8 cellular contexts compared by ENCODE assay signal in genomic region chr15:43824302-43825246, GRCh38. TPM values are rescaled to one million over a fixed set of nuclear protein-coding genes. Genes with fewer than 3 reads are reported as not detected.
DNase-seq lines count a peak whose midpoint lies in the region; TF ChIP-seq lines count a peak whose summit lies in the region.

MFAP1 (minus strand) TSS chr15:43824690; CDS start chr15:43824569, 121 bp downstream.

- H4K8ac ChIP-seq in H9 (replicated peaks; ENCODE audit: insufficient read length, low read depth, low read length), result no peak within 1 kb of the TSS

- peaks cover 9% of the 10 kb centered on the region for H3K79me1 ChIP-seq in H9 (ENCODE audit: insufficient read depth, low read depth, low read length, poor library complexity, severe bottlenecking)

- no peaks in the 10 kb centered on the region for H3K27me3 ChIP-seq in H9 (ENCODE audit: insufficient read depth, low read length)
- H3K27me3 ChIP-seq in MG63, result no peaks in the 10 kb centered on the region

- H3K4me2 ChIP-seq in H9 (ENCODE audit: insufficient read depth, insufficient read length, low read length), result peak within 1 kb of the TSS; percentile 62

- H2AK5ac ChIP-seq in H9 (ENCODE audit: insufficient read length, low read length), result no peak within 1 kb of the TSS

- H3K27ac Mint-ChIP-seq in H9 (peak within 1 kb of the TSS; percentile 82 to 100 (median 97)), nephron (peak within 1 kb of the TSS; percentile 89 to 98 (median 98))
- peak within 1 kb of the TSS; percentile 98 for H3K27ac Mint-ChIP-seq in stimulated activated naive CD8-positive, alpha-beta T cell treated with anti-CD3 and anti-CD28 coated beads, Interleukin-15, Interleukin-2, amounts not matched to agents 100 ng/mL and 50 ng/mL, for 24 hours

- H3K36me3 Mint-ChIP-seq in H9 (ENCODE audit: insufficient read depth in 1 of 3, low read depth in 3 of 3) (peaks cover 17 to 34% (median 30%) of the 10 kb centered on the region in 3 experiments), nephron (ENCODE audit: low read depth) (peaks cover 19% of the 10 kb centered on the region)
- peaks cover 42% of the 10 kb centered on the region for H3K36me3 Mint-ChIP-seq in stimulated activated naive CD8-positive, alpha-beta T cell treated with anti-CD3 and anti-CD28 coated beads, Interleukin-15, Interleukin-2, amounts not matched to agents 100 ng/mL and 50 ng/mL, for 24 hours (ENCODE audit: low read depth)

- H3K14ac ChIP-seq in H9 (ENCODE audit: insufficient read depth, low read length), result peak within 1 kb of the TSS; percentile 80; the same call in 1 of the 2 replicates

- peaks cover 12% of the 10 kb centered on the region for H3K27me3 Mint-ChIP-seq in H9 (ENCODE audit: low read depth)
- no peaks in the 10 kb centered on the region for H3K27me3 Mint-ChIP-seq in nephron (ENCODE audit: low read depth)
- no peaks in the 10 kb centered on the region for H3K27me3 Mint-ChIP-seq in stimulated activated naive CD8-positive, alpha-beta T cell treated with anti-CD3 and anti-CD28 coated beads, Interleukin-15, Interleukin-2, amounts not matched to agents 100 ng/mL and 50 ng/mL, for 24 hours

- H3K27ac ChIP-seq in H9 (ENCODE audit: insufficient read length, low read depth, low read length), result peak within 1 kb of the TSS; percentile 47

- H3K79me2 ChIP-seq in H9 (ENCODE audit: insufficient read depth, low read length), result peaks cover 4% of the 10 kb centered on the region; the same call in 1 of the 2 replicates

- H3K9me3 Mint-ChIP-seq in H9, result peaks cover 11 to 21% of the 10 kb centered on the region in 2 experiments
- H3K9me3 Mint-ChIP-seq in nephron, result peaks cover 3% of the 10 kb centered on the region
- H3K9me3 Mint-ChIP-seq in stimulated activated naive CD8-positive, alpha-beta T cell treated with anti-CD3 and anti-CD28 coated beads, Interleukin-15, Interleukin-2, amounts not matched to agents 100 ng/mL and 50 ng/mL, for 24 hours, result peaks cover 4% of the 10 kb centered on the region

- H4K20me1 ChIP-seq in H9 (ENCODE audit: control insufficient read depth, insufficient read depth, insufficient read length), result no peaks in the 10 kb centered on the region

- no peak within 1 kb of the TSS for H4K91ac ChIP-seq in H9 (ENCODE audit: insufficient read length, low read depth, low read length)

- no peak within 1 kb of the TSS for H2BK20ac ChIP-seq in H9 (ENCODE audit: low read depth, low read length, poor library complexity, severe bottlenecking)

- no peak within 1 kb of the TSS for H3K56ac ChIP-seq in H9 (ENCODE audit: insufficient read length, low read depth, low read length)

- H2BK120ac ChIP-seq in H9 (ENCODE audit: low read depth, low read length, poor library complexity, severe bottlenecking), result no peak within 1 kb of the TSS

- H3K9me3 ChIP-seq in H9 (ENCODE audit: control insufficient read depth, low read depth, low read length) (no peaks in the 10 kb centered on the region), MG63 (no peaks in the 10 kb centered on the region)

- H2BK12ac ChIP-seq in H9 (ENCODE audit: insufficient read length, low read depth, low read length), result no peak within 1 kb of the TSS

- H2BK15ac ChIP-seq in H9 (ENCODE audit: low read depth, low read length), result no peak within 1 kb of the TSS

- peak within 1 kb of the TSS; percentile 65 for H2AFZ ChIP-seq in H9 (ENCODE audit: low read length)

- TF ChIP-seq CTCF in H9 (conservative IDR thresholded peaks at IDR 0.05) (no peak), fibroblast of the aortic adventitia (IDR thresholded peaks at IDR 0.05; ENCODE audit: insufficient read depth, low read length) (no peak), nephron (IDR thresholded peaks at IDR 0.05; ENCODE audit: unreplicated experiment in 3 of 3) (no peak)

- H3K4me3 Mint-ChIP-seq in H9 (peak within 1 kb of the TSS; percentile 95 to 97), nephron (peak within 1 kb of the TSS; percentile 91 to 98 (median 94))
- H3K4me3 Mint-ChIP-seq in stimulated activated naive CD8-positive, alpha-beta T cell treated with anti-CD3 and anti-CD28 coated beads, Interleukin-15, Interleukin-2, amounts not matched to agents 100 ng/mL and 50 ng/mL, for 24 hours, result peak within 1 kb of the TSS; percentile 98

- H3K4ac ChIP-seq in H9 (ENCODE audit: low read depth, low read length), result no peak within 1 kb of the TSS

- no peak within 1 kb of the TSS for H4K5ac ChIP-seq in H9 (ENCODE audit: insufficient read length, low read depth, low read length)

- peak within 1 kb of the TSS; percentile 69 for H3K18ac ChIP-seq in H9 (ENCODE audit: insufficient read length, low read depth, low read length)

- H3K4me3 ChIP-seq in MG63 (peak within 1 kb of the TSS; percentile 74), fibroblast of the aortic adventitia (ENCODE audit: low read depth, low read length) (peak within 1 kb of the TSS; percentile 95)

- no peak within 1 kb of the TSS for H2BK5ac ChIP-seq in H9 (ENCODE audit: insufficient read length, low read length)

- WGBS in H9 (ENCODE audit: extremely low coverage, insufficient read length, low lambda C conversion rate), result no CpG with 5 or more reads among the region's 46 CpGs

- H3K23ac ChIP-seq in H9 (ENCODE audit: insufficient read length, low read depth, low read length), result no peak within 1 kb of the TSS

- H3K36me3 ChIP-seq in MG63, result peaks cover 35% of the 10 kb centered on the region

- H3K23me2 ChIP-seq in H9 (ENCODE audit: insufficient read length, low read depth, low read length, poor library complexity, severe bottlenecking), result peaks cover 8% of the 10 kb centered on the region

- peak; percentile 96 for DNase-seq in Daoy (ENCODE audit: low read depth)
- DNase-seq in H9, result peak; percentile 93
- DNase-seq in MG63, result peak; percentile 95
- DNase-seq in SHP77 treated with DMSO at 0.1 percent for 48 hours (lab: John Stamatoyannopoulos, UW), result peak; percentile 93
- DNase-seq in activated effector memory CD4-positive, alpha-beta T cell treated with anti-CD3 and anti-CD28 coated beads, Interleukin-2, amount 50 U/mL, for 16 hours, result peak; percentile 96
- DNase-seq in fibroblast of the aortic adventitia (ENCODE audit: low read depth), result peak; percentile 98

- H3K4me1 Mint-ChIP-seq in H9 (peaks cover 10 to 19% of the 10 kb centered on the region in 2 experiments), nephron (peaks cover 26% of the 10 kb centered on the region)
- H3K4me1 Mint-ChIP-seq in stimulated activated naive CD8-positive, alpha-beta T cell treated with anti-CD3 and anti-CD28 coated beads, Interleukin-15, Interleukin-2, amounts not matched to agents 100 ng/mL and 50 ng/mL, for 24 hours (ENCODE audit: low read depth), result peaks cover 69% of the 10 kb centered on the region

- H3K4me1 ChIP-seq in H9 (ENCODE audit: insufficient read depth, low read length), result no peaks in the 10 kb centered on the region; the same call in 1 of the 2 replicates

- no peak within 1 kb of the TSS for H3T11ph ChIP-seq in H9 (ENCODE audit: low read length)

- peak within 1 kb of the TSS; percentile 76 for H3K9ac ChIP-seq in H9 (ENCODE audit: extremely low read depth, insufficient read length, low read length)

RNA-seq across cellular contexts. Expression of gene MFAP1, which starts in this region (rescaled TPM):
- total RNA-seq in Daoy (2014; rRNA removed; shearing (Covaris generic)), result 37.6 and 43.4 TPM in 2 replicates
- total RNA-seq in H9 (2021) (44.7 and 47.8 TPM in 2 replicates), fibroblast of the aortic adventitia (ENCODE audit: low replicate concordance) (24.2 and 57.5 TPM in 2 replicates)
- total RNA-seq in MG63 (2014; rRNA removed; shearing (Covaris generic); ENCODE audit: low replicate concordance), result 8.8 and 16.4 TPM in 2 replicates

Comparison
In these comparisons a context has a peak if more than half of its experiments do, and no peak if none do; other contexts are left out.
1. Peak in every context shown above with its lines: DNase-seq, H3K4me3 ChIP-seq and H3K27ac ChIP-seq.